Comparison of ENCODE assay signal across 1 cellular context in the genomic region with DNA sequence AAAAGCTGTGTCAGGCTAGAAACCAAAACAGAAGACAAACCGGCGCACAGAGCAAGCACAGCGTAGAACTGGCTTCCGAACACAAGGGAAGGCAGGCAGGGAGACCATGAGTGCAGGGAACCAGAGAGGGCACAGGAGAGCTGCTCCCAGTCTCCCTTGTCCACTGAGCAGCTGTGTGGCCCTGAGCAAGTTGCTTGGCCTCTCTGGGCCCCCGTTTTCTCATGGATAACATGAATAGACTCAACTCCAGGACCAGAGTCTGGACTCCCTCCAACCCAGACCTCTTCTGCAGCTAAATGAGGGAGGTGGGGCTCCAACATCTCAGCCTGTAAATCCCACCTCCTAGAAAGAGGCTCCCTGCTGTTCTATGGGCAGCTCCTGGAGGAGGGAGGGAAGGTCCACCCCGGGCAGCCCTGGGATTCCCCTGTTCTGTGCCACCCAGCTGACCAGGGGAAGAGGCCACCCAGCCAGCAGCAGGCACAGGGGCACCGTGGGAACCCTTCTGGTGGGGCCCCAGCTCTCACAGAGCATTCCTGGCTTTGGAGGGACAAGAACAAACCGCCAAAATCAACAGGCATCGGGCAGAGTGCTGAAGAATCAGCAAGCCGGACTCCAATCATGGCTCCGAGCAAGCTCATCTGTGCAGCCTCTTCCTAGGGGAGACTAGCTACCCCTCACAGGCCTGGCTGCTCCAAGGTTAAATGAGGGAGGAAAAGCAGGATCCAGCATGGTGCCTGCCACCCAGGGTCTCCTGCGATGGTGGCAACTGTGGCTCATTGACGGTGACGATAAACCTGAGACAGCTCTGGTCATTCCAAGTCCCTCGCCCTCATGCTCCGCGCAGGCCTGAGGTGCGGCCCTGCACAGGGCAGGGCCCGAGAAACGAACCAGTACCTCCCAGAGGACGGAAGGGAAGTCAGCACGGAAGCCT.
TF ChIP-seq lines count a peak whose summit lies in the region.

No MANE protein-coding gene starts in this region.

TF ChIP-seq in H1, 55 proteins besides CTCF, POLR2A, EP300 and RAD21 (continued from another document):
- TF ChIP-seq, protein P1, sequence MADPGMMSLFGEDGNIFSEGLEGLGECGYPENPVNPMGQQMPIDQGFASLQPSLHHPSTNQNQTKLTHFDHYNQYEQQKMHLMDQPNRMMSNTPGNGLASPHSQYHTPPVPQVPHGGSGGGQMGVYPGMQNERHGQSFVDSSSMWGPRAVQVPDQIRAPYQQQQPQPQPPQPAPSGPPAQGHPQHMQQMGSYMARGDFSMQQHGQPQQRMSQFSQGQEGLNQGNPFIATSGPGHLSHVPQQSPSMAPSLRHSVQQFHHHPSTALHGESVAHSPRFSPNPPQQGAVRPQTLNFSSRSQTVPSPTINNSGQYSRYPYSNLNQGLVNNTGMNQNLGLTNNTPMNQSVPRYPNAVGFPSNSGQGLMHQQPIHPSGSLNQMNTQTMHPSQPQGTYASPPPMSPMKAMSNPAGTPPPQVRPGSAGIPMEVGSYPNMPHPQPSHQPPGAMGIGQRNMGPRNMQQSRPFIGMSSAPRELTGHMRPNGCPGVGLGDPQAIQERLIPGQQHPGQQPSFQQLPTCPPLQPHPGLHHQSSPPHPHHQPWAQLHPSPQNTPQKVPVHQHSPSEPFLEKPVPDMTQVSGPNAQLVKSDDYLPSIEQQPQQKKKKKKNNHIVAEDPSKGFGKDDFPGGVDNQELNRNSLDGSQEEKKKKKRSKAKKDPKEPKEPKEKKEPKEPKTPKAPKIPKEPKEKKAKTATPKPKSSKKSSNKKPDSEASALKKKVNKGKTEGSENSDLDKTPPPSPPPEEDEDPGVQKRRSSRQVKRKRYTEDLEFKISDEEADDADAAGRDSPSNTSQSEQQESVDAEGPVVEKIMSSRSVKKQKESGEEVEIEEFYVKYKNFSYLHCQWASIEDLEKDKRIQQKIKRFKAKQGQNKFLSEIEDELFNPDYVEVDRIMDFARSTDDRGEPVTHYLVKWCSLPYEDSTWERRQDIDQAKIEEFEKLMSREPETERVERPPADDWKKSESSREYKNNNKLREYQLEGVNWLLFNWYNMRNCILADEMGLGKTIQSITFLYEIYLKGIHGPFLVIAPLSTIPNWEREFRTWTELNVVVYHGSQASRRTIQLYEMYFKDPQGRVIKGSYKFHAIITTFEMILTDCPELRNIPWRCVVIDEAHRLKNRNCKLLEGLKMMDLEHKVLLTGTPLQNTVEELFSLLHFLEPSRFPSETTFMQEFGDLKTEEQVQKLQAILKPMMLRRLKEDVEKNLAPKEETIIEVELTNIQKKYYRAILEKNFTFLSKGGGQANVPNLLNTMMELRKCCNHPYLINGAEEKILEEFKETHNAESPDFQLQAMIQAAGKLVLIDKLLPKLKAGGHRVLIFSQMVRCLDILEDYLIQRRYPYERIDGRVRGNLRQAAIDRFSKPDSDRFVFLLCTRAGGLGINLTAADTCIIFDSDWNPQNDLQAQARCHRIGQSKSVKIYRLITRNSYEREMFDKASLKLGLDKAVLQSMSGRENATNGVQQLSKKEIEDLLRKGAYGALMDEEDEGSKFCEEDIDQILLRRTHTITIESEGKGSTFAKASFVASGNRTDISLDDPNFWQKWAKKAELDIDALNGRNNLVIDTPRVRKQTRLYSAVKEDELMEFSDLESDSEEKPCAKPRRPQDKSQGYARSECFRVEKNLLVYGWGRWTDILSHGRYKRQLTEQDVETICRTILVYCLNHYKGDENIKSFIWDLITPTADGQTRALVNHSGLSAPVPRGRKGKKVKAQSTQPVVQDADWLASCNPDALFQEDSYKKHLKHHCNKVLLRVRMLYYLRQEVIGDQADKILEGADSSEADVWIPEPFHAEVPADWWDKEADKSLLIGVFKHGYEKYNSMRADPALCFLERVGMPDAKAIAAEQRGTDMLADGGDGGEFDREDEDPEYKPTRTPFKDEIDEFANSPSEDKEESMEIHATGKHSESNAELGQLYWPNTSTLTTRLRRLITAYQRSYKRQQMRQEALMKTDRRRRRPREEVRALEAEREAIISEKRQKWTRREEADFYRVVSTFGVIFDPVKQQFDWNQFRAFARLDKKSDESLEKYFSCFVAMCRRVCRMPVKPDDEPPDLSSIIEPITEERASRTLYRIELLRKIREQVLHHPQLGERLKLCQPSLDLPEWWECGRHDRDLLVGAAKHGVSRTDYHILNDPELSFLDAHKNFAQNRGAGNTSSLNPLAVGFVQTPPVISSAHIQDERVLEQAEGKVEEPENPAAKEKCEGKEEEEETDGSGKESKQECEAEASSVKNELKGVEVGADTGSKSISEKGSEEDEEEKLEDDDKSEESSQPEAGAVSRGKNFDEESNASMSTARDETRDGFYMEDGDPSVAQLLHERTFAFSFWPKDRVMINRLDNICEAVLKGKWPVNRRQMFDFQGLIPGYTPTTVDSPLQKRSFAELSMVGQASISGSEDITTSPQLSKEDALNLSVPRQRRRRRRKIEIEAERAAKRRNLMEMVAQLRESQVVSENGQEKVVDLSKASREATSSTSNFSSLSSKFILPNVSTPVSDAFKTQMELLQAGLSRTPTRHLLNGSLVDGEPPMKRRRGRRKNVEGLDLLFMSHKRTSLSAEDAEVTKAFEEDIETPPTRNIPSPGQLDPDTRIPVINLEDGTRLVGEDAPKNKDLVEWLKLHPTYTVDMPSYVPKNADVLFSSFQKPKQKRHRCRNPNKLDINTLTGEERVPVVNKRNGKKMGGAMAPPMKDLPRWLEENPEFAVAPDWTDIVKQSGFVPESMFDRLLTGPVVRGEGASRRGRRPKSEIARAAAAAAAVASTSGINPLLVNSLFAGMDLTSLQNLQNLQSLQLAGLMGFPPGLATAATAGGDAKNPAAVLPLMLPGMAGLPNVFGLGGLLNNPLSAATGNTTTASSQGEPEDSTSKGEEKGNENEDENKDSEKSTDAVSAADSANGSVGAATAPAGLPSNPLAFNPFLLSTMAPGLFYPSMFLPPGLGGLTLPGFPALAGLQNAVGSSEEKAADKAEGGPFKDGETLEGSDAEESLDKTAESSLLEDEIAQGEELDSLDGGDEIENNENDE (IDR thresholded peaks at IDR 0.05; ENCODE audit: insufficient replicate concordance, low read length) = no peak
- TF ChIP-seq RNF2 (IDR thresholded peaks at IDR 0.05; ENCODE audit: borderline replicate concordance, low read depth, low read length, missing control alignments, poor library complexity, severe bottlenecking) (no peak), KDM5A (IDR thresholded peaks at IDR 0.05; ENCODE audit: low read length) (no peak), CHD1 (IDR thresholded peaks at IDR 0.05; ENCODE audit: low read depth, low read length) (no peak), CHD2 (IDR thresholded peaks at IDR 0.05; ENCODE audit: low read length) (no peak), SP4 (IDR thresholded peaks at IDR 0.05; ENCODE audit: low read length) (no peak), POLR2AphosphoS5 (IDR thresholded peaks at IDR 0.05; ENCODE audit: low read depth, low read length) (no peak), BCL11A (IDR thresholded peaks at IDR 0.05; ENCODE audit: low read depth in 2 of 2, low read length in 2 of 2) (no peak)
- TF ChIP-seq, protein P2, sequence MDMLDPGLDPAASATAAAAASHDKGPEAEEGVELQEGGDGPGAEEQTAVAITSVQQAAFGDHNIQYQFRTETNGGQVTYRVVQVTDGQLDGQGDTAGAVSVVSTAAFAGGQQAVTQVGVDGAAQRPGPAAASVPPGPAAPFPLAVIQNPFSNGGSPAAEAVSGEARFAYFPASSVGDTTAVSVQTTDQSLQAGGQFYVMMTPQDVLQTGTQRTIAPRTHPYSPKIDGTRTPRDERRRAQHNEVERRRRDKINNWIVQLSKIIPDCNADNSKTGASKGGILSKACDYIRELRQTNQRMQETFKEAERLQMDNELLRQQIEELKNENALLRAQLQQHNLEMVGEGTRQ (IDR thresholded peaks at IDR 0.05; ENCODE audit: low read length) = no peak
